Comparison of ENCODE assay signal across 10 cellular contexts in the genomic region with DNA sequence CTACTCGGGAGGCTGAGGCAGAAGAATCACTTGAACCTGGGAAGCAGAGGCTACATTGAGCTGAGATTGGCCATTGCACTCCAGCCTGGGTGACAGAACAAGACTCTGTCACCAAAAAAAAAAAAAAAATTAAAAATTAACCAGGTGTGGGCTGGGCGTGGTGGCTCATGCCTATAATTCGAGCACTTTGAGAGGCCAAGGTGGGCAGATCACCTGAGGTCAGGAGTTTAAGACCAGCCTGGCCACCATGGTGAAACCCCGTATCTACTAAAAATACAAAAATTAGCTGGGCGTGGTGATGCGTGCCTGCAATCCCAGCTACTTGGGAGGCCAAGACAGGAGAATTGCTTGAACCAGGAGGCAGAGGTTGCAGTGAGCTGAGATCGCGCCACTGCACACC. TPM values are rescaled to one million over a fixed set of nuclear protein-coding genes. Genes with fewer than 3 reads are reported as not detected.
"Had no signal": no experiment of that assay in that cellular context is flagged by ENCODE, and none has a peak within 500 bp of the region (broad histone marks: within the 10 kb centered on the region; RNA-seq: fewer than 3 reads in every experiment).

No MANE protein-coding gene starts in this region.

RNA-seq across cellular contexts. Expression of a gene that starts 14.6 kb away (rescaled TPM):
- total RNA-seq: activated CD8-positive, alpha-beta T cell treated with anti-CD3 and anti-CD28 coated beads for 36 hours; activated naive CD8-positive, alpha-beta T cell treated with anti-CD3 and anti-CD28 coated beads for 36 hours; aorta; cardiac muscle cell; SJSA1 had no signal
- polyA plus RNA-seq: aorta, SK-N-SH had no signal

RNA-seq across cellular contexts. Expression of a gene that starts 21.6 kb away (rescaled TPM):
- total RNA-seq: activated CD4-positive, alpha-beta T cell treated with anti-CD3 and anti-CD28 coated beads, Interleukin-2, amount 10 ng/mL, durations not matched to agents 24 days and 14 days; activated CD8-positive, alpha-beta memory T cell treated with anti-CD3 and anti-CD28 coated beads for 36 hours; activated CD8-positive, alpha-beta T cell treated with anti-CD3 and anti-CD28 coated beads for 36 hours; activated naive CD8-positive, alpha-beta T cell treated with anti-CD3 and anti-CD28 coated beads for 36 hours; activated T-cell treated with anti-CD3 and anti-CD28 coated beads, Interleukin-2, amount 50 U/mL, for 72 hours; activated T-helper 17 cell treated with anti-CD3 and anti-CD28 coated beads, Interleukin-2, amount 50 U/mL, for 72 hours; aorta; cardiac muscle cell; SJSA1 had no signal
- polyA plus RNA-seq: cardiac muscle cell had no signal
